Comparison of ENCODE assay signal across 10 cellular contexts in the genomic region with DNA sequence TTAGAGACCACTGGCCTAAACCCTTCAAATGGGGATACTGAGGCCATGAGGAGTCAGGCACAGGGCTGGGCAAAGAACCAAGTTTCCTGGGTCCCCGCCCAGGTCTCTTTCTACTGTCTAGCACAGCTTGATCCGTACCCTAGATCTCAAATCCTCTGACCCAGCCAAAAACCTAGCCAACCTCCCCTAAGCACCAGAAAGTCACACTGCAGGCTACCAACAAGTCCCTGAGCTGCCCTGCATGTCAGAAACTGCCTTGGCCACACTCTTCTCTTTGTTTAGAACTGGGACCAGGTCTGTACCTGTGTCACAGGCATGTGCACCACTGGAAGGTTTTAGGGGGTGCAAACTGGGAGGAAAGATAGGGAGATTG. TPM values are rescaled to one million over a fixed set of nuclear protein-coding genes. Genes with fewer than 3 reads are reported as not detected.
DNase-seq lines count a peak whose midpoint lies in the region; ATAC-seq and TF ChIP-seq lines count a peak whose summit lies in the region.
"Had no signal": no experiment of that assay in that cellular context is flagged by ENCODE, and none has a peak within 500 bp of the region (broad histone marks: within the 10 kb centered on the region; RNA-seq: fewer than 3 reads in every experiment).

No MANE protein-coding gene starts in this region.

- H3K27ac ChIP-seq in CD8-positive, alpha-beta memory T cell (ENCODE audit: low read depth, low read length), result no peak overlapping the region
- H3K27ac ChIP-seq in body of pancreas (peak overlapping the region; percentile 90 to 98 (median 96)), iPS-18a (ENCODE audit: low read length) (peak overlapping the region; percentile 10), sigmoid colon (peak overlapping the region; percentile 96 to 98 (median 97))

- no peak for DNase-seq in CD8-positive, alpha-beta memory T cell
- DNase-seq in body of pancreas (no peak), sigmoid colon (peak; percentile 76), NCI-H2227 treated with DMSO at 0.1 percent for 48 hours (lab: John Stamatoyannopoulos, UW) (no peak)
- no peak for DNase-seq in natural killer cell treated with Interleukin-12 subunit alpha and Interleukin-12 subunit beta and Interleukin-15 and Interleukin-18, amount 100 ng/mL, for 72 hours (ENCODE audit: low spot score)
- DNase-seq in activated T-cell treated with anti-CD3 and anti-CD28 coated beads, Interleukin-2, amount 50 U/mL, for 48 hours, result no peak
- DNase-seq: activated CD4-positive, alpha-beta memory T cell treated with anti-CD3 and anti-CD28 coated beads for 36 hours; erythroblast had no signal

- H3K9ac ChIP-seq in iPS-18a (ENCODE audit: low read length), result peak overlapping the region; percentile 47

- no peak overlapping the region for H3K4me3 ChIP-seq in CD8-positive, alpha-beta memory T cell (ENCODE audit: low read length)
- H3K4me3 ChIP-seq in body of pancreas (no peak overlapping the region), iPS-18a (ENCODE audit: low read length) (peak overlapping the region; percentile 44), sigmoid colon (no peak overlapping the region)

- peaks cover 29 to 35% (median 32%) of the 10 kb centered on the region in 3 donors for H3K4me1 Mint-ChIP-seq in CD8-positive, alpha-beta memory T cell
- H3K4me1 Mint-ChIP-seq in natural killer cell treated with Interleukin-12 subunit alpha and Interleukin-12 subunit beta and Interleukin-15 and Interleukin-18, amount 100 ng/mL, for 72 hours (ENCODE audit: low read depth in 2 of 2), result peaks cover 26 to 52% of the 10 kb centered on the region in 2 donors

- no peaks in the 10 kb centered on the region for H3K27me3 ChIP-seq in CD8-positive, alpha-beta memory T cell (ENCODE audit: insufficient read depth, low read length, poor library complexity, severe bottlenecking)
- H3K27me3 ChIP-seq in body of pancreas, result no peaks in the 10 kb centered on the region
- H3K27me3 ChIP-seq in iPS-18a (ENCODE audit: control insufficient read depth, insufficient read depth, low read length), result no peaks in the 10 kb centered on the region
- H3K27me3 ChIP-seq in sigmoid colon, result no peaks in the 10 kb centered on the region

- CTCF ChIA-PET in CD8-positive, alpha-beta memory T cell (lab: Charles Lee), result interaction anchor here (0.7 to 5.5 kb wide), 8 partner anchors 8 to 572 kb away, joined by 3 to 36 read pairs (median 5); partner anchors contain the start of gene AHDC1

- no peaks in the 10 kb centered on the region for H3K36me3 ChIP-seq in CD8-positive, alpha-beta memory T cell (ENCODE audit: insufficient read depth, low read length)
- H3K36me3 ChIP-seq in body of pancreas (replicated peaks in 1 of 2; ENCODE audit: insufficient read depth in 1 of 2, low read depth in 2 of 2) (no peaks in the 10 kb centered on the region), iPS-18a (ENCODE audit: control insufficient read depth, low read depth, low read length) (no peaks in the 10 kb centered on the region), sigmoid colon (no peaks in the 10 kb centered on the region)

- peak overlapping the region in 5 of 8 donors; percentile 17 to 79 (median 62) for H3K27ac Mint-ChIP-seq in CD8-positive, alpha-beta memory T cell
- no peak overlapping the region for H3K27ac Mint-ChIP-seq in natural killer cell treated with Interleukin-12 subunit alpha and Interleukin-12 subunit beta and Interleukin-15 and Interleukin-18, amount 100 ng/mL, for 72 hours
- H3K27ac Mint-ChIP-seq: activated CD4-positive, alpha-beta memory T cell treated with anti-CD3 and anti-CD28 coated beads for 36 hours had no signal

- no peaks in the 10 kb centered on the region for H3K36me3 Mint-ChIP-seq in CD8-positive, alpha-beta memory T cell
- no peaks in the 10 kb centered on the region for H3K36me3 Mint-ChIP-seq in natural killer cell treated with Interleukin-12 subunit alpha and Interleukin-12 subunit beta and Interleukin-15 and Interleukin-18, amount 100 ng/mL, for 72 hours
- H3K36me3 Mint-ChIP-seq: activated CD4-positive, alpha-beta memory T cell treated with anti-CD3 and anti-CD28 coated beads for 36 hours had no signal

- no peak for ATAC-seq in body of pancreas
- no peak for ATAC-seq in natural killer cell treated with Interleukin-12 subunit alpha and Interleukin-12 subunit beta and Interleukin-15 and Interleukin-18, amount 100 ng/mL, for 72 hours
- ATAC-seq in HG02884 (IDR thresholded peaks at IDR 0.05; ENCODE audit: unreplicated experiment), result no peak

- TF ChIP-seq EP300 in sigmoid colon (IDR thresholded peaks at IDR 0.05), result no peak

- H3K9me3 ChIP-seq in CD8-positive, alpha-beta memory T cell (ENCODE audit: low read length), result no peaks in the 10 kb centered on the region
- no peaks in the 10 kb centered on the region for H3K9me3 ChIP-seq in body of pancreas
- no peaks in the 10 kb centered on the region for H3K9me3 ChIP-seq in iPS-18a (ENCODE audit: control insufficient read depth, low read depth, low read length)
- no peaks in the 10 kb centered on the region for H3K9me3 ChIP-seq in sigmoid colon

- TF ChIP-seq POLR2A in body of pancreas (IDR thresholded peaks at IDR 0.05), result no peak
- no peak for TF ChIP-seq POLR2A in sigmoid colon (IDR thresholded peaks at IDR 0.05)

- peaks cover 39% of the 10 kb centered on the region for H3K4me1 ChIP-seq in CD8-positive, alpha-beta memory T cell (ENCODE audit: insufficient read depth, low read length)
- H3K4me1 ChIP-seq in body of pancreas (peaks cover 99% of the 10 kb centered on the region), iPS-18a (ENCODE audit: control insufficient read depth, low read depth, low read length) (peaks cover 76% of the 10 kb centered on the region), sigmoid colon (peaks cover 0 to 100% (median 98%) of the 10 kb centered on the region in 4 donors)

- TF ChIP-seq CTCF in body of pancreas (IDR thresholded peaks at IDR 0.05) (no peak), sigmoid colon (IDR thresholded peaks at IDR 0.05) (no peak)

- 38 to 62% methylated on average over 2 of the region's 2 CpGs for WGBS in body of pancreas, 2 donors
- WGBS in sigmoid colon, 2 donors, result 67 to 75% methylated on average over 2 of the region's 2 CpGs

- no peaks in the 10 kb centered on the region for H3K9me3 Mint-ChIP-seq in CD8-positive, alpha-beta memory T cell
- no peaks in the 10 kb centered on the region for H3K9me3 Mint-ChIP-seq in natural killer cell treated with Interleukin-12 subunit alpha and Interleukin-12 subunit beta and Interleukin-15 and Interleukin-18, amount 100 ng/mL, for 72 hours
- H3K9me3 Mint-ChIP-seq: activated CD4-positive, alpha-beta memory T cell treated with anti-CD3 and anti-CD28 coated beads for 36 hours had no signal

- H3K27me3 Mint-ChIP-seq in CD8-positive, alpha-beta memory T cell, result no peaks in the 10 kb centered on the region
- H3K27me3 Mint-ChIP-seq in natural killer cell treated with Interleukin-12 subunit alpha and Interleukin-12 subunit beta and Interleukin-15 and Interleukin-18, amount 100 ng/mL, for 72 hours, result no peaks in the 10 kb centered on the region
- H3K27me3 Mint-ChIP-seq: activated CD4-positive, alpha-beta memory T cell treated with anti-CD3 and anti-CD28 coated beads for 36 hours had no signal

- POLR2A ChIA-PET in CD8-positive, alpha-beta memory T cell (lab: Charles Lee), result no interaction called here

- H3K4me3 Mint-ChIP-seq in CD8-positive, alpha-beta memory T cell, result peak overlapping the region in 1 of 7 donors; percentile 38
- H3K4me3 Mint-ChIP-seq in natural killer cell treated with Interleukin-12 subunit alpha and Interleukin-12 subunit beta and Interleukin-15 and Interleukin-18, amount 100 ng/mL, for 72 hours, result no peak overlapping the region
- H3K4me3 Mint-ChIP-seq: activated CD4-positive, alpha-beta memory T cell treated with anti-CD3 and anti-CD28 coated beads for 36 hours had no signal

- intact Hi-C loops in body of pancreas (cut with DNase I) (no loop called here), sigmoid colon (cut with DNase I) (loop anchor here (5.0 kb wide), 1 partner anchor 43 kb away; no protein-coding TSS in a partner anchor)

RNA-seq across cellular contexts. Expression of gene AHDC1, which starts 33.6 kb away (rescaled TPM):
- total RNA-seq in CD8-positive, alpha-beta memory T cell, result 10 to 100 TPM; 11.5 TPM
- 1.9 TPM for polyA plus RNA-seq in CD8-positive, alpha-beta memory T cell
- total RNA-seq in body of pancreas (10 to 100 TPM; 13.5 to 14.2 TPM), sigmoid colon (10 to 100 TPM; 10.9 to 34.1 (median 14.3) TPM)
- polyA plus RNA-seq in sigmoid colon, result 10 to 100 TPM in 1 of 3 donors, 1 to 10 TPM in 2; 1.8 to 17.4 (median 2.1) TPM
- total RNA-seq in natural killer cell treated with Interleukin-12 subunit alpha and Interleukin-12 subunit beta and Interleukin-15 and Interleukin-18, amount 100 ng/mL, for 72 hours, result 10 to 100 TPM; 38.8 to 42.9 TPM

Comparison
In these comparisons a context has a peak if more than half of its experiments do, and no peak if none do; other contexts are left out.
1. H3K27ac Mint-ChIP-seq: peak in CD8-positive, alpha-beta memory T cell (5 of 8); none in natural killer cell treated with Interleukin-12 subunit alpha and Interleukin-12 subunit beta and Interleukin-15 and Interleukin-18, amount 100 ng/mL, for 72 hours (0 of 2).